9 cellular contexts compared by ENCODE assay signal in the genomic region with DNA sequence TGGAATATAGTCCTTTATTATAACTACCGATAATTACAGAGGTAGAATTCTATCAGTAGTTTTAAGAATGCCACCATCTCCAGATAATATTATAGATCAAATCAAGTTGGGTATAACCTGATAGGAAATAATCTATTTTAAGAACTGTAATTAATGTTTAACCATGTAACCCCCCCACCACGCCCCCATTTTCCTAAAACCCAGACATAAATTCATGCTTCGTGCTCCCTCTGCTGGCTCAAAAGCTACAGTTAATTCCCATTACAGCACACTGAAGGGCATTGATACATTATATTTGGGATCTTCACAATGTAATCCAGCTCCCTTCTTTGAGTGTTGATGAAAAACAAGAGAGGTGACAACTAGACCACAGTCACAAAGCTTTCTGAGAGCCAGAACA.
DNase-seq lines count a peak whose midpoint lies in the region; ATAC-seq, FAIRE-seq and TF ChIP-seq lines count a peak whose summit lies in the region.
"Had no signal": no experiment of that assay in that cellular context is flagged by ENCODE, and none has a peak within 500 bp of the region (broad histone marks: within the 10 kb centered on the region; RNA-seq: fewer than 3 reads in every experiment).

No MANE protein-coding gene starts in this region.

- H4K20me1 ChIP-seq in GM12878 (ENCODE audit: control insufficient read depth, insufficient read depth): no peaks in the 10 kb centered on the region

- RAD21 ChIA-PET in GM12878 (lab: Charles Lee; ENCODE audit: unreplicated experiment): interaction anchor here (0.6 to 4.1 kb wide), 26 partner anchors 9 to 511 kb away, joined by 3 to 41 read pairs (median 4); no protein-coding TSS in a partner anchor

- TF ChIP-seq RAD21 in GM12878 (IDR thresholded peaks at IDR 0.05; ENCODE audit: insufficient read depth, low read depth, low read length) (peak; percentile 83), liver (IDR thresholded peaks at IDR 0.05) (peak; percentile 84 to 92)

- SMC1A ChIA-PET in GM12878 (lab: Charles Lee; ENCODE audit: uncharacterized antibody, unreplicated experiment): interaction anchor here (0.6 to 5.1 kb wide), 27 partner anchors 11 to 503 kb away, joined by 3 to 46 read pairs (median 4); no protein-coding TSS in a partner anchor

- H3K36me3 ChIP-seq in BE2C (no peaks in the 10 kb centered on the region), HAP-1 (replicated peaks) (no peaks in the 10 kb centered on the region), GM12878 (ENCODE audit: control insufficient read depth in 2 of 2, insufficient read depth in 2 of 2, low read length in 1 of 2) (no peaks in the 10 kb centered on the region), liver (ENCODE audit: control insufficient read depth in 4 of 4, insufficient read depth in 3 of 4, low read depth in 1 of 4, low read length in 3 of 4) (no peaks in the 10 kb centered on the region)

- intact Hi-C loops in GM12878 (cut with micrococcal nuclease; ENCODE audit: unreplicated experiment): loop anchor here (1.0 to 5.0 kb wide), 5 partner anchors 156 to 503 kb away; no protein-coding TSS in a partner anchor

- H3K4me1 ChIP-seq in BE2C (no peaks in the 10 kb centered on the region), HAP-1 (peaks cover 42% of the 10 kb centered on the region), GM12878 (ENCODE audit: control insufficient read depth, insufficient read depth, low read length) (peaks cover 9% of the 10 kb centered on the region; the same call in 1 of the 2 replicates), liver (ENCODE audit: control insufficient read depth in 4 of 4, insufficient read depth in 4 of 4, low read length in 3 of 4) (peaks cover 0 to 10% (median 8%) of the 10 kb centered on the region in 4 donors)

- H3K9ac ChIP-seq in GM12878 (ENCODE audit: control insufficient read depth, insufficient read depth, low read length): no peak overlapping the region
- H3K9ac ChIP-seq in liver (ENCODE audit: low read depth in 1 of 2, low read length in 2 of 2): peak overlapping the region in 1 of 2 donors; percentile 31

- no peaks in the 10 kb centered on the region for H3K27me3 ChIP-seq in BE2C
- H3K27me3 ChIP-seq in HAP-1 (ENCODE audit: low read depth): no peaks in the 10 kb centered on the region
- no peaks in the 10 kb centered on the region for H3K27me3 ChIP-seq in GM12878 (replicated peaks in 1 of 2; ENCODE audit: control insufficient read depth in 2 of 2, insufficient read depth in 2 of 2, low read length in 1 of 2)
- no peaks in the 10 kb centered on the region for H3K27me3 ChIP-seq in liver (ENCODE audit: control insufficient read depth in 4 of 4, insufficient read depth in 4 of 4, low read length in 3 of 4)

- H3K4me3 ChIP-seq in BE2C (ENCODE audit: low read depth, low read length) (no peak overlapping the region), HAP-1 (no peak overlapping the region), GM12878 (no peak overlapping the region), liver (ENCODE audit: low read depth in 1 of 3, low read length in 3 of 3) (no peak overlapping the region)

- POLR2A ChIA-PET in GM12878 (lab: Charles Lee): interaction anchor here (0.6 to 1.2 kb wide), 3 partner anchors 9 to 637 kb away, joined by 3 to 7 read pairs (median 4); no protein-coding TSS in a partner anchor

- in situ Hi-C loops in HAP-1 (cut with MboI; ENCODE audit: low sequenced_read_pairs): no loop called here
- in situ Hi-C loops in GM12878 (cut with MboI): loop anchor here (5.0 to 10.0 kb wide), 2 partner anchors 234 to 501 kb away; no protein-coding TSS in a partner anchor

- no TSS peak for BruUV-seq in GM12878 (replicated peaks; lab: Mats Ljungman, UMichigan)

- H3K4me2 ChIP-seq in GM12878 (ENCODE audit: control insufficient read depth, insufficient read depth): no peak overlapping the region

- no peak for TF ChIP-seq POLR2A in GM12878 (IDR thresholded peaks at IDR 0.05; ENCODE audit: low read depth, low read length)

- FAIRE-seq in GM12878 (lab: Jason Lieb, UNC): peak; percentile 71

- TF ChIP-seq EP300 in GM12878 (IDR thresholded peaks at IDR 0.05; ENCODE audit: borderline replicate concordance in 1 of 2, control insufficient read depth in 1 of 2, low read depth in 2 of 2, low read length in 2 of 2): no peak

- ATAC-seq in GM12878 (peak; percentile 71), GM21447 (IDR thresholded peaks at IDR 0.05; ENCODE audit: unreplicated experiment) (no peak), GM19455 (IDR thresholded peaks at IDR 0.05; ENCODE audit: unreplicated experiment) (no peak), GM18868 (IDR thresholded peaks at IDR 0.05; ENCODE audit: unreplicated experiment) (no peak)

- H3K9me3 ChIP-seq in BE2C: no peaks in the 10 kb centered on the region
- no peaks in the 10 kb centered on the region for H3K9me3 ChIP-seq in HAP-1
- H3K9me3 ChIP-seq in GM12878 (replicated peaks; ENCODE audit: control insufficient read depth, insufficient read depth, low read length): no peaks in the 10 kb centered on the region
- H3K9me3 ChIP-seq in liver (ENCODE audit: control insufficient read depth in 4 of 4, low read length in 3 of 4): no peaks in the 10 kb centered on the region

- H3K27ac ChIP-seq in GM12878 (ENCODE audit: control insufficient read depth, insufficient read depth): no peak overlapping the region
- H3K27ac ChIP-seq in liver (ENCODE audit: low read depth in 1 of 2, low read length in 2 of 2): no peak overlapping the region

- 74% methylated on average over 3 of the region's 3 CpGs for WGBS in GM12878 (ENCODE audit: insufficient coverage, insufficient replicate concordance, low lambda C conversion rate, missing lambda C conversion rate)
- WGBS in liver: 42% methylated on average over 3 of the region's 3 CpGs

- no peak overlapping the region for H2AFZ ChIP-seq in GM12878 (ENCODE audit: control insufficient read depth, low read depth, low read length)

- CTCF ChIA-PET in GM12878 (lab: Yijun Ruan, JAX): interaction anchor here (0.6 to 7.5 kb wide), 39 partner anchors 8 to 502 kb away, joined by 3 to 99 read pairs (median 4); no protein-coding TSS in a partner anchor

- DNase-seq in BE2C: peak; percentile 20
- peak; percentile 33 to 49 for DNase-seq in HAP-1 (ENCODE audit: low spot score in 2 of 2)
- no peak for DNase-seq in GM12878 (ENCODE audit: low read depth, low spot score)
- DNase-seq in NCI-H510A treated with DMSO at 0.1 percent for 48 hours (lab: John Stamatoyannopoulos, UW): no peak
- DNase-seq: activated naive CD8-positive, alpha-beta T cell treated with anti-CD3 and anti-CD28 coated beads, Interleukin-2, amount 10 ng/mL, durations not matched to agents 7 days and 5 days had no signal

- no peaks in the 10 kb centered on the region for H3K79me2 ChIP-seq in GM12878 (ENCODE audit: control insufficient read depth, insufficient read depth, low read length)

- TF ChIP-seq CTCF in BE2C (IDR thresholded peaks at IDR 0.05; ENCODE audit: low read depth, low read length) (peak; percentile 57), GM12878 (IDR thresholded peaks at IDR 0.05 in 2 of 3, conservative IDR thresholded peaks at IDR 0.05 in 1 of 3; ENCODE audit: control insufficient read depth in 2 of 3, extremely low read depth in 1 of 3, insufficient read depth in 1 of 3, low read depth in 3 of 3, low read length in 3 of 3) (peak; percentile 49 to 62 (median 56); a peak in 5 of 6 replicates), liver (IDR thresholded peaks at IDR 0.05; ENCODE audit: low read depth, low read length, missing input control) (peak; percentile 70)

TF ChIP-seq in GM12878, 131 proteins besides CTCF, POLR2A, EP300 and RAD21 (continues in another document):
- TF ChIP-seq STAT3 (IDR thresholded peaks at IDR 0.05; ENCODE audit: low read depth, low read length) (no peak), SMARCA5 (IDR thresholded peaks at IDR 0.05) (no peak), ATF7 (IDR thresholded peaks at IDR 0.05; ENCODE audit: low read depth) (no peak), MEF2B (IDR thresholded peaks at IDR 0.05; ENCODE audit: partially characterized antibody, poor library complexity, severe bottlenecking) (peak; percentile 8), KDM1A (IDR thresholded peaks at IDR 0.05; ENCODE audit: borderline replicate concordance) (no peak), ASH2L (IDR thresholded peaks at IDR 0.05; ENCODE audit: borderline replicate concordance, low read depth) (no peak), BACH1 (IDR thresholded peaks at IDR 0.05; ENCODE audit: borderline replicate concordance) (no peak)
- TF ChIP-seq, protein P1, sequence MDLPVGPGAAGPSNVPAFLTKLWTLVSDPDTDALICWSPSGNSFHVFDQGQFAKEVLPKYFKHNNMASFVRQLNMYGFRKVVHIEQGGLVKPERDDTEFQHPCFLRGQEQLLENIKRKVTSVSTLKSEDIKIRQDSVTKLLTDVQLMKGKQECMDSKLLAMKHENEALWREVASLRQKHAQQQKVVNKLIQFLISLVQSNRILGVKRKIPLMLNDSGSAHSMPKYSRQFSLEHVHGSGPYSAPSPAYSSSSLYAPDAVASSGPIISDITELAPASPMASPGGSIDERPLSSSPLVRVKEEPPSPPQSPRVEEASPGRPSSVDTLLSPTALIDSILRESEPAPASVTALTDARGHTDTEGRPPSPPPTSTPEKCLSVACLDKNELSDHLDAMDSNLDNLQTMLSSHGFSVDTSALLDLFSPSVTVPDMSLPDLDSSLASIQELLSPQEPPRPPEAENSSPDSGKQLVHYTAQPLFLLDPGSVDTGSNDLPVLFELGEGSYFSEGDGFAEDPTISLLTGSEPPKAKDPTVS (IDR thresholded peaks at IDR 0.05; ENCODE audit: low read depth, low read length): no peak

Comparison
In these comparisons a context has a peak if more than half of its experiments do, and no peak if none do; other contexts are left out.
1. DNase-seq: peak in BE2C (single experiment) and HAP-1 (2 of 2); none in GM12878 (single experiment) and NCI-H510A treated with DMSO at 0.1 percent for 48 hours (single experiment).
2. Peak in every context shown above with its lines, with median percentiles within 50 percentile points of each other: CTCF ChIP-seq.